Comparison of ENCODE assay signal across 13 cellular contexts in the genomic region with DNA sequence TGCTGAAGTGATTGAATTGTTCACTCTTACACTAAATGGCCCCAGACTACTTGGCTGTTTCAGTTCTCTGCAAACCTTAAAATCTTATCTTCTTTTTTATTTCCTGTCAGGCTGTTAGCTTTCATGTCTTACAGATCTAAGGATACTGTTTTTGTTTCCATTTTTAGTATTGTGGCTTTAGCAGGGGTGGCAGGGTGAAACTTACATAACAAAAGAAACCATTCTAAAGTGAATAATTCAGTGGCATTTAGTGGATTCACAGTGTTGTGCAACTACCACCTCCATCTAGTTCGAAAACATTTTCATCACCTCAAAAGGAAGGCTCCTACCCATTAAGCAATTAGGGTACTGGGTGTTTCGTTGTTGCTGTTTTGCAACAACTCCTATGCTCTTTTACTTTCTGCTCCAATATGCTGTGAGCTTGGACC. TPM values are rescaled to one million over a fixed set of nuclear protein-coding genes. Genes with fewer than 3 reads are reported as not detected.
DNase-seq lines count a peak whose midpoint lies in the region; ATAC-seq, FAIRE-seq and TF ChIP-seq lines count a peak whose summit lies in the region.
"Had no signal": no experiment of that assay in that cellular context is flagged by ENCODE, and none has a peak within 500 bp of the region (broad histone marks: within the 10 kb centered on the region; RNA-seq: fewer than 3 reads in every experiment).

No MANE protein-coding gene starts in this region.

- H3K4me2 ChIP-seq in H1 (ENCODE audit: insufficient read depth in 1 of 2, low read depth in 2 of 2, low read length in 2 of 2): no peak overlapping the region
- H3K4me2 ChIP-seq: A549 had no signal

- no peak overlapping the region for H2BK20ac ChIP-seq in H1 (ENCODE audit: low read length)

- no peak overlapping the region for H3K14ac ChIP-seq in H1 (ENCODE audit: insufficient read length)

- no peak for FAIRE-seq in H1 (lab: Jason Lieb, UNC)
- no peak for FAIRE-seq in kidney (lab: Jason Lieb, UNC)
- FAIRE-seq: A549 had no signal

- H3K4me3 Mint-ChIP-seq in activated CD8-positive, alpha-beta memory T cell treated with anti-CD3 and anti-CD28 coated beads, Interleukin-2, amount 10 ng/mL, durations not matched to agents 7 days and 5 days: peak overlapping the region; percentile 39
- peak overlapping the region; percentile 79 for H3K4me3 Mint-ChIP-seq in stimulated activated naive CD8-positive, alpha-beta T cell treated with anti-CD3 and anti-CD28 coated beads, Interleukin-15, Interleukin-2, amounts not matched to agents 100 ng/mL and 50 ng/mL, for 24 hours
- H3K4me3 Mint-ChIP-seq: stimulated activated naive B cell treated with anti-CD40 and anti-IgM and Interleukin-4, amounts not matched to agents 10 μg/mL and 1 μg/mL and 100 μg/mL, for 72 hours had no signal

- POLR2A ChIA-PET in H1 (lab: Charles Lee; ENCODE audit: partially characterized antibody): interaction anchor here (1.5 kb wide), 1 partner anchor 10 kb away, joined by 4 read pairs; no protein-coding TSS in a partner anchor

- peaks cover 57% of the 10 kb centered on the region for H3K4me1 Mint-ChIP-seq in activated CD8-positive, alpha-beta memory T cell treated with anti-CD3 and anti-CD28 coated beads, Interleukin-2, amount 10 ng/mL, durations not matched to agents 7 days and 5 days
- peaks cover 95% of the 10 kb centered on the region for H3K4me1 Mint-ChIP-seq in stimulated activated naive CD8-positive, alpha-beta T cell treated with anti-CD3 and anti-CD28 coated beads, Interleukin-15, Interleukin-2, amounts not matched to agents 100 ng/mL and 50 ng/mL, for 24 hours (ENCODE audit: low read depth)

- no peak overlapping the region for H4K8ac ChIP-seq in H1 (ENCODE audit: extremely low read depth, insufficient read depth, low read length)

- no peaks in the 10 kb centered on the region for H3K9me3 ChIP-seq in H1 (ENCODE audit: insufficient read depth in 2 of 2, low read depth in 1 of 2, low read length in 1 of 2)
- H3K9me3 ChIP-seq in kidney (ENCODE audit: control insufficient read depth in 1 of 2, low read length in 2 of 2): no peaks in the 10 kb centered on the region
- no peaks in the 10 kb centered on the region for H3K9me3 ChIP-seq in SJCRH30 (replicated peaks)
- H3K9me3 ChIP-seq: A549 had no signal

- H3K18ac ChIP-seq in H1 (ENCODE audit: extremely low read depth, low read length): no peak overlapping the region

- H2BK5ac ChIP-seq in H1 (ENCODE audit: low read depth, low read length): no peak overlapping the region

- no peak overlapping the region for H3K4ac ChIP-seq in H1 (replicated peaks; ENCODE audit: insufficient read length, low read depth, low read length)

- no peaks in the 10 kb centered on the region for H3K23me2 ChIP-seq in H1 (ENCODE audit: low read depth, low read length)

- H3K27ac Mint-ChIP-seq in activated CD8-positive, alpha-beta memory T cell treated with anti-CD3 and anti-CD28 coated beads, Interleukin-2, amount 10 ng/mL, durations not matched to agents 7 days and 5 days: peak overlapping the region; percentile 80
- peak overlapping the region; percentile 85 for H3K27ac Mint-ChIP-seq in stimulated activated naive CD8-positive, alpha-beta T cell treated with anti-CD3 and anti-CD28 coated beads, Interleukin-15, Interleukin-2, amounts not matched to agents 100 ng/mL and 50 ng/mL, for 24 hours
- H3K27ac Mint-ChIP-seq: stimulated activated naive B cell treated with anti-CD40 and anti-IgM and Interleukin-4, amounts not matched to agents 10 μg/mL and 1 μg/mL and 100 μg/mL, for 72 hours had no signal

- no peak for DNase-seq in activated CD8-positive, alpha-beta memory T cell treated with anti-CD3 and anti-CD28 coated beads, Interleukin-2, amount 10 ng/mL, durations not matched to agents 7 days and 5 days
- no peak for DNase-seq in activated CD8-positive, alpha-beta memory T cell treated with anti-CD3 and anti-CD28 coated beads, Interleukin-2, amount 50 U/mL, for 48 hours
- DNase-seq in SIG-M5 (lab: John Stamatoyannopoulos, UW): peak; percentile 90
- no peak for DNase-seq in H1 (ENCODE audit: low read depth in 1 of 2, low spot score in 2 of 2)
- no peak for DNase-seq in NCI-H526 treated with DMSO at 0.1 percent for 48 hours (lab: John Stamatoyannopoulos, UW)
- no peak for DNase-seq in kidney
- DNase-seq in SJCRH30: no peak
- DNase-seq: NCI-H2029; retina; stimulated activated naive B cell treated with anti-CD40 and anti-IgM and Interleukin-4, amounts not matched to agents 10 μg/mL and 1 μg/mL and 100 μg/mL, for 72 hours had no signal

- no peak for TF ChIP-seq EP300 in H1 (IDR thresholded peaks at IDR 0.05; ENCODE audit: borderline replicate concordance in 1 of 2, low read depth in 2 of 2, low read length in 2 of 2)

- no peaks in the 10 kb centered on the region for H4K20me1 ChIP-seq in H1 (replicated peaks in 1 of 2; ENCODE audit: control insufficient read depth in 1 of 2, insufficient read depth in 2 of 2, low read length in 2 of 2)

- TF ChIP-seq CTCF in H1 (IDR thresholded peaks at IDR 0.05; ENCODE audit: control extremely low read depth in 1 of 3, insufficient read depth in 1 of 3, low read depth in 1 of 3, low read length in 3 of 3) (no peak), kidney (IDR thresholded peaks at IDR 0.05; ENCODE audit: borderline replicate concordance, extremely low read depth, insufficient read depth) (no peak)

- H3K27me3 ChIP-seq in H1 (replicated peaks in 1 of 4; ENCODE audit: control insufficient read depth in 3 of 4, extremely low read depth in 1 of 4, insufficient read depth in 3 of 4, low read length in 3 of 4) (no peaks in the 10 kb centered on the region), SJCRH30 (no peaks in the 10 kb centered on the region)

- no peak overlapping the region for H2BK12ac ChIP-seq in H1 (ENCODE audit: low read depth, low read length)

- H2AFZ ChIP-seq in H1 (ENCODE audit: low read length): no peak overlapping the region

- no peak overlapping the region for H2BK120ac ChIP-seq in H1 (replicated peaks; ENCODE audit: low read depth, low read length)

- peak; percentile 57 for ATAC-seq in activated CD8-positive, alpha-beta memory T cell treated with anti-CD3 and anti-CD28 coated beads, Interleukin-2, amount 10 ng/mL, durations not matched to agents 7 days and 5 days
- ATAC-seq: A549 had no signal

- H3K4me3 ChIP-seq in H1 (ENCODE audit: extremely low read depth in 1 of 4, insufficient read depth in 2 of 4, low read depth in 3 of 4, low read length in 4 of 4): no peak overlapping the region
- H3K4me3 ChIP-seq in kidney (ENCODE audit: low read length in 2 of 2): no peak overlapping the region
- H3K4me3 ChIP-seq in SJCRH30: no peak overlapping the region
- H3K4me3 ChIP-seq: A549 had no signal

- no peak overlapping the region for H2AK5ac ChIP-seq in H1 (ENCODE audit: low read depth, low read length)

- H3K9ac ChIP-seq in H1 (replicated peaks in 1 of 4; ENCODE audit: extremely low read depth in 1 of 4, low read depth in 3 of 4, low read length in 3 of 4) (no peak overlapping the region), kidney (ENCODE audit: low read length in 2 of 2) (no peak overlapping the region)

- H3K27me3 Mint-ChIP-seq in activated CD8-positive, alpha-beta memory T cell treated with anti-CD3 and anti-CD28 coated beads, Interleukin-2, amount 10 ng/mL, durations not matched to agents 7 days and 5 days: no peaks in the 10 kb centered on the region
- no peaks in the 10 kb centered on the region for H3K27me3 Mint-ChIP-seq in stimulated activated naive CD8-positive, alpha-beta T cell treated with anti-CD3 and anti-CD28 coated beads, Interleukin-15, Interleukin-2, amounts not matched to agents 100 ng/mL and 50 ng/mL, for 24 hours
- H3K27me3 Mint-ChIP-seq: stimulated activated naive B cell treated with anti-CD40 and anti-IgM and Interleukin-4, amounts not matched to agents 10 μg/mL and 1 μg/mL and 100 μg/mL, for 72 hours had no signal

- no peak overlapping the region for H2BK15ac ChIP-seq in H1 (ENCODE audit: low read length)

- WGBS in H1 (ENCODE audit: extremely low coverage in 1 of 2, insufficient coverage in 1 of 2, insufficient read length in 1 of 2, insufficient replicate concordance in 2 of 2, low coverage in 1 of 2, low lambda C conversion rate in 2 of 2, missing lambda C conversion rate in 1 of 2), 2 experiments: 89% methylated on average over 2 of the region's 2 CpGs; no CpG with 5 or more reads in 1 of the 2 experiments

- no peak overlapping the region for H3K23ac ChIP-seq in H1 (ENCODE audit: insufficient read length)

- H4K91ac ChIP-seq in H1 (replicated peaks; ENCODE audit: insufficient read length, low read length): no peak overlapping the region

- H3K27ac ChIP-seq in H1 (ENCODE audit: low read depth, low read length) (no peak overlapping the region), kidney (ENCODE audit: low read depth in 2 of 2, low read length in 2 of 2) (no peak overlapping the region), SJCRH30 (no peak overlapping the region)
- H3K27ac ChIP-seq: A549 had no signal

- no peak overlapping the region for H4K5ac ChIP-seq in H1 (ENCODE audit: insufficient read length, low read depth, low read length)

- no peaks in the 10 kb centered on the region for H3K79me1 ChIP-seq in H1 (ENCODE audit: low read depth, low read length)

- H3K79me2 ChIP-seq in H1 (ENCODE audit: control insufficient read depth in 1 of 2, insufficient read depth in 2 of 2, low read length in 2 of 2): no peaks in the 10 kb centered on the region

- no peak for TF ChIP-seq RAD21 in H1 (IDR thresholded peaks at IDR 0.05 in 1 of 2, conservative IDR thresholded peaks at IDR 0.05 in 1 of 2; ENCODE audit: low read depth in 2 of 2, low read length in 2 of 2)

- no peak for TF ChIP-seq POLR2A in H1 (IDR thresholded peaks at IDR 0.05; ENCODE audit: control extremely low read depth in 1 of 2, low read depth in 2 of 2, low read length in 2 of 2)

- H3K36me3 ChIP-seq in H1 (ENCODE audit: control insufficient read depth in 2 of 4, insufficient read depth in 4 of 4, low read length in 3 of 4) (no peaks in the 10 kb centered on the region), kidney (ENCODE audit: control insufficient read depth in 1 of 2, insufficient read depth in 2 of 2, low read length in 2 of 2) (no peaks in the 10 kb centered on the region), SJCRH30 (no peaks in the 10 kb centered on the region)

- H3K4me1 ChIP-seq in H1 (replicated peaks in 1 of 4; ENCODE audit: control insufficient read depth in 3 of 4, insufficient read depth in 4 of 4, low read length in 3 of 4) (no peaks in the 10 kb centered on the region), kidney (ENCODE audit: control insufficient read depth in 1 of 2, insufficient read depth in 1 of 2, low read depth in 1 of 2, low read length in 2 of 2) (peaks cover 0 to 2% of the 10 kb centered on the region in 2 donors), SJCRH30 (no peaks in the 10 kb centered on the region)
- H3K4me1 ChIP-seq: A549 had no signal

- no peaks in the 10 kb centered on the region for H3K9me3 Mint-ChIP-seq in activated CD8-positive, alpha-beta memory T cell treated with anti-CD3 and anti-CD28 coated beads, Interleukin-2, amount 10 ng/mL, durations not matched to agents 7 days and 5 days (ENCODE audit: low read depth)
- H3K9me3 Mint-ChIP-seq in stimulated activated naive CD8-positive, alpha-beta T cell treated with anti-CD3 and anti-CD28 coated beads, Interleukin-15, Interleukin-2, amounts not matched to agents 100 ng/mL and 50 ng/mL, for 24 hours: no peaks in the 10 kb centered on the region
- H3K9me3 Mint-ChIP-seq: stimulated activated naive B cell treated with anti-CD40 and anti-IgM and Interleukin-4, amounts not matched to agents 10 μg/mL and 1 μg/mL and 100 μg/mL, for 72 hours had no signal

- CTCF ChIA-PET in activated CD8-positive, alpha-beta memory T cell treated with anti-CD3 and anti-CD28 coated beads, Interleukin-2, amount 10 ng/mL, durations not matched to agents 7 days and 5 days (lab: Charles Lee): interaction anchor here (1.0 to 2.2 kb wide), 10 partner anchors 10 to 331 kb away, joined by 3 to 19 read pairs (median 4); no protein-coding TSS in a partner anchor
- CTCF ChIA-PET in H1 (lab: Charles Lee; ENCODE audit: partially characterized antibody): interaction anchor here (1.5 to 11.2 kb wide), 3 partner anchors 9 to 28 kb away, joined by 4 to 98 read pairs (median 5); no protein-coding TSS in a partner anchor

- H3K36me3 Mint-ChIP-seq in activated CD8-positive, alpha-beta memory T cell treated with anti-CD3 and anti-CD28 coated beads, Interleukin-2, amount 10 ng/mL, durations not matched to agents 7 days and 5 days: no peaks in the 10 kb centered on the region
- H3K36me3 Mint-ChIP-seq in stimulated activated naive CD8-positive, alpha-beta T cell treated with anti-CD3 and anti-CD28 coated beads, Interleukin-15, Interleukin-2, amounts not matched to agents 100 ng/mL and 50 ng/mL, for 24 hours (ENCODE audit: low read depth): no peaks in the 10 kb centered on the region
- H3K36me3 Mint-ChIP-seq: stimulated activated naive B cell treated with anti-CD40 and anti-IgM and Interleukin-4, amounts not matched to agents 10 μg/mL and 1 μg/mL and 100 μg/mL, for 72 hours had no signal

- intact Hi-C loops in kidney (cut with DNase I): no loop called here

- H3K56ac ChIP-seq in H1 (replicated peaks; ENCODE audit: insufficient read length, low read depth, low read length): no peak overlapping the region

RNA-seq across cellular contexts. Expression of gene TMEM272, which starts 19.8 kb away (rescaled TPM):
- under 1 TPM; 0.09 TPM for total RNA-seq in activated CD8-positive, alpha-beta memory T cell treated with anti-CD3 and anti-CD28 coated beads, Interleukin-2, amount 10 ng/mL, durations not matched to agents 7 days and 5 days
- total RNA-seq in H1 (2021; fragmentation: NEBNext Ultra II Directional; extraction: Animal tissue kit (Norgen Biotek cat#: 25700)): not detected in 2 replicates
- polyA plus RNA-seq in H1 (2011; rRNA removed): 0.05 and 0.06 TPM in 2 replicates
- 0.04 TPM for polyA plus RNA-seq in H1 (2011; cell fraction: cytosol; rRNA removed)
- 0.43 TPM for polyA plus RNA-seq in H1 (2011; cell fraction: nucleus; rRNA removed)
- polyA plus RNA-seq in H1 (2012, experiment 1 of 2): 0.06 to 0.32 TPM (median 0.09 TPM) in 3 of 4 replicates, not detected in the other
- not detected for polyA plus RNA-seq in H1 (2012, experiment 2 of 2)
- polyA plus RNA-seq in H1 (2013, experiment 1 of 2): 0.04 TPM
- 0.02 TPM for polyA plus RNA-seq in H1 (2013, experiment 2 of 2)
- 0.28 and 0.29 TPM in 2 replicates for polyA minus RNA-seq in H1 (2011; rRNA and poly(A)+ RNA removed)
- not detected for polyA minus RNA-seq in H1 (2011; cell fraction: cytosol; rRNA and poly(A)+ RNA removed)
- polyA minus RNA-seq in H1 (2011; cell fraction: nucleus; rRNA and poly(A)+ RNA removed): 0.30 TPM
- total RNA-seq in kidney: 0.19 TPM
- polyA plus RNA-seq in kidney (ENCODE audit: insufficient read depth, low read depth, low replicate concordance): 0.28 TPM
- not detected in 2 replicates for total RNA-seq in SJCRH30 (2014; rRNA removed; shearing (Covaris generic))
- total RNA-seq: T-helper 2 cell treated with Interferon-gamma antibody and Interleukin-4, amounts not matched to agents 100 ng/mL and 5 ng/mL, for 36 hours had no signal
- polyA plus RNA-seq: A549 had no signal

RNA-seq across cellular contexts. Expression of gene DHRS12, which starts 21.2 kb away (rescaled TPM):
- total RNA-seq in activated CD8-positive, alpha-beta memory T cell treated with anti-CD3 and anti-CD28 coated beads, Interleukin-2, amount 10 ng/mL, durations not matched to agents 7 days and 5 days: 1 to 10 TPM; 6.0 to 6.6 TPM
- total RNA-seq in H1 (2021; fragmentation: NEBNext Ultra II Directional; extraction: Animal tissue kit (Norgen Biotek cat#: 25700)): 6.0 and 8.7 TPM in 2 replicates
- polyA plus RNA-seq in H1 (2011; rRNA removed) (8.7 and 10.3 TPM in 2 replicates), kidney (ENCODE audit: insufficient read depth, low read depth, low replicate concordance) (36.1 TPM)
- 9.7 TPM for polyA plus RNA-seq in H1 (2011; cell fraction: cytosol; rRNA removed)
- 19.8 TPM for polyA plus RNA-seq in H1 (2011; cell fraction: nucleus; rRNA removed)
- polyA plus RNA-seq in H1 (2012, experiment 1 of 2): 10.0 to 13.4 TPM (median 11.4 TPM) in 4 replicates
- polyA plus RNA-seq in H1 (2012, experiment 2 of 2): 4.7 TPM
- 8.4 TPM for polyA plus RNA-seq in H1 (2013, experiment 1 of 2)
- 9.0 TPM for polyA plus RNA-seq in H1 (2013, experiment 2 of 2)
- 5.3 and 7.8 TPM in 2 replicates for polyA minus RNA-seq in H1 (2011; rRNA and poly(A)+ RNA removed)
- 7.1 TPM for polyA minus RNA-seq in H1 (2011; cell fraction: cytosol; rRNA and poly(A)+ RNA removed)
- polyA minus RNA-seq in H1 (2011; cell fraction: nucleus; rRNA and poly(A)+ RNA removed): 14.8 TPM
- 20.4 TPM for total RNA-seq in kidney
- total RNA-seq in SJCRH30 (2014; rRNA removed; shearing (Covaris generic)): 1.1 and 2.4 TPM in 2 replicates

RNA-seq across cellular contexts. Expression of gene CCDC70, which starts 36.6 kb away (rescaled TPM):
- not detected for total RNA-seq in activated CD8-positive, alpha-beta memory T cell treated with anti-CD3 and anti-CD28 coated beads, Interleukin-2, amount 10 ng/mL, durations not matched to agents 7 days and 5 days
- not detected in 2 replicates for total RNA-seq in H1 (2021; fragmentation: NEBNext Ultra II Directional; extraction: Animal tissue kit (Norgen Biotek cat#: 25700))
- not detected in 2 replicates for polyA plus RNA-seq in H1 (2011; rRNA removed)
- not detected for polyA plus RNA-seq in H1 (2011; cell fraction: cytosol; rRNA removed)
- polyA plus RNA-seq in H1 (2011; cell fraction: nucleus; rRNA removed): not detected
- polyA plus RNA-seq in H1 (2012, experiment 1 of 2): not detected in 4 replicates
- polyA plus RNA-seq in H1 (2012, experiment 2 of 2): not detected
- not detected for polyA plus RNA-seq in H1 (2013, experiment 1 of 2)
- not detected for polyA plus RNA-seq in H1 (2013, experiment 2 of 2)
- not detected in 2 replicates for polyA minus RNA-seq in H1 (2011; rRNA and poly(A)+ RNA removed)
- polyA minus RNA-seq in H1 (2011; cell fraction: cytosol; rRNA and poly(A)+ RNA removed): not detected
- polyA minus RNA-seq in H1 (2011; cell fraction: nucleus; rRNA and poly(A)+ RNA removed): not detected
- total RNA-seq in kidney: not detected
- polyA plus RNA-seq in kidney (ENCODE audit: insufficient read depth, low read depth, low replicate concordance): not detected
- not detected in 2 replicates for total RNA-seq in SJCRH30 (2014; rRNA removed; shearing (Covaris generic))
- total RNA-seq: T-helper 2 cell treated with Interferon-gamma antibody and Interleukin-4, amounts not matched to agents 100 ng/mL and 5 ng/mL, for 36 hours had no signal
- polyA plus RNA-seq: A549 had no signal
